Comparison of ENCODE assay signal across 1 cellular context in the genomic region with DNA sequence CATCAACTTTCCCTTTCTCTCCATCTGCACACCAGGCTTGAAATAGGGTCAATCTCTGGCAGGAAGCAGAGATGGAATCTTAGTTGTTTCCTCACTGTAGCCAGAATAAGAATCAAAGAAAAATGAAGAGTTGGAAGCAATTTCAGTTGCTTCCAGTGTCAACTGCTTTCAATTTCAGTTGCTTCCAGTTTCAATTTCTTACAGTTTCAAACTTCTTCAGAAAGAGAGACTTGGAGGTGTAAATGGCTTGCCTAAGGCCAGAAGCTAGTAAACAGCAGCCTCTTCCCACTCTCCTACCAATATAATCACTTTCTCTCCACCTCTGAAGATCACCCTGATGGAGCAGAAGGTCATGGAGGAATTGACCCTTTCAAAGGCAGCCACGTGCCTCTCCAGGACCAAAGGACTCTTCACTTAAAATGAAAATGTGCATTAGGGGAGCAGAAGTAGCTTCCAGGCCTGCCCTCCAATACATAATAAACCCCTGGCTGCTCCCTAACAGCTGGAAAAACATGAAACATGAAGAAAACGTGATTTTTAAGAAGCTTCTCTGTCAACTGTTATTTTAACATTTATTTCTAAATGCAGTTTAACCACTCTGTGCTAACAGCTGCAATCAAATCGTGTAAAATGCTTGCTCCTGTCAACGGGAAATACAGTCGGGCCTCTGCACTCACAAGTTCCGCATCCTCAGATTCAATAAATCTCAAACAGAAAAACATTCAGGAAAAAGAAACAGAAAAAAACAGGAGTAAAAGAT.
TF ChIP-seq lines count a peak whose summit lies in the region.

No MANE protein-coding gene starts in this region.

TF ChIP-seq in HepG2, 621 proteins besides CTCF, POLR2A, EP300 and RAD21 (continued from another document):
- TF ChIP-seq ZNF431 (CRISPR knock-in tag; IDR thresholded peaks at IDR 0.05; ENCODE audit: borderline replicate concordance, low read depth) (no peak), ZNF589 (CRISPR knock-in tag; conservative IDR thresholded peaks at IDR 0.05) (no peak), ZNF672 (CRISPR knock-in tag; IDR thresholded peaks at IDR 0.05) (no peak)
